1 cellular context compared by ENCODE assay signal in genomic region chr9:96150324-96151023, GRCh38.
A peak's percentile ranks its signal among the peaks of the same experiment; 100 is the strongest.
TF ChIP-seq lines count a peak whose summit lies in the region.

No MANE protein-coding gene starts in this region.

TF ChIP-seq in GM12878, 131 proteins besides CTCF, POLR2A, EP300 and RAD21 (continued from another document):
- TF ChIP-seq MEF2B (IDR thresholded peaks at IDR 0.05; ENCODE audit: partially characterized antibody, poor library complexity, severe bottlenecking) (peak; percentile 84), PML (IDR thresholded peaks at IDR 0.05; ENCODE audit: low read length) (no peak)
